ENCODE assay signal across 24 cellular contexts in genomic region chr6:43677759-43678158, GRCh38. TPM values are rescaled to one million over a fixed set of nuclear protein-coding genes. Genes with fewer than 3 reads are reported as not detected.
"Had no signal": no experiment of that assay in that cellular context is flagged by ENCODE, and none has a peak within 500 bp of the region (broad histone marks: within the 10 kb centered on the region; RNA-seq: fewer than 3 reads in every experiment).

No MANE protein-coding gene starts in this region.

- ATAC-seq: effector memory CD8-positive, alpha-beta T cell; gastroesophageal sphincter; left cardiac atrium; naive thymus-derived CD4-positive, alpha-beta T cell had no signal

- H3K27ac ChIP-seq: epithelial cell of prostate, esophagus muscularis mucosa, gastroesophageal sphincter, neutrophil, right atrium auricular region, sigmoid colon, stomach, thoracic aorta, uterus had no signal

- H3K27ac Mint-ChIP-seq: dendritic cell treated with granulocyte-macrophage colony-stimulating factor and Interleukin-4, amounts not matched to agents 40 ng/mL and 50 ng/mL, for 4 days; effector memory CD8-positive, alpha-beta T cell; immature natural killer cell; type B pancreatic cell had no signal

- H3K4me3 Mint-ChIP-seq: dendritic cell treated with granulocyte-macrophage colony-stimulating factor and Interleukin-4, amounts not matched to agents 40 ng/mL and 50 ng/mL, for 4 days; effector memory CD8-positive, alpha-beta T cell; immature natural killer cell; naive thymus-derived CD4-positive, alpha-beta T cell; type B pancreatic cell had no signal

- DNase-seq: effector memory CD8-positive, alpha-beta T cell; glutamatergic neuron; immature natural killer cell; left cardiac atrium; left ventricle myocardium superior; mesenchymal stem cell; midbrain; naive thymus-derived CD4-positive, alpha-beta T cell; sigmoid colon; small intestine; stimulated activated CD4-positive, alpha-beta T cell treated with anti-CD3 and anti-CD28 coated beads, Interleukin-12 subunit alpha, Interleukin-12 subunit beta, amount 100 ng/mL, for 4 hours; stimulated activated naive CD4-positive, alpha-beta T cell; stomach; substantia nigra; uterus had no signal

- H3K27me3 ChIP-seq: esophagus muscularis mucosa, gastroesophageal sphincter, neutrophil, right atrium auricular region, sigmoid colon, stomach, uterus had no signal

- H3K36me3 ChIP-seq: uterus had no signal

- H3K9me3 Mint-ChIP-seq: dendritic cell treated with granulocyte-macrophage colony-stimulating factor and Interleukin-4, amounts not matched to agents 40 ng/mL and 50 ng/mL, for 4 days; effector memory CD8-positive, alpha-beta T cell; immature natural killer cell; naive thymus-derived CD4-positive, alpha-beta T cell; type B pancreatic cell had no signal

- H3K9me3 ChIP-seq: esophagus muscularis mucosa, gastroesophageal sphincter, neutrophil, right atrium auricular region, sigmoid colon, stomach, thoracic aorta, uterus had no signal

- H3K4me3 ChIP-seq: esophagus muscularis mucosa, gastroesophageal sphincter, lung, right atrium auricular region, sigmoid colon, stomach, thoracic aorta, uterus had no signal

- H3K27me3 Mint-ChIP-seq: dendritic cell treated with granulocyte-macrophage colony-stimulating factor and Interleukin-4, amounts not matched to agents 40 ng/mL and 50 ng/mL, for 4 days; effector memory CD8-positive, alpha-beta T cell; naive thymus-derived CD4-positive, alpha-beta T cell; type B pancreatic cell had no signal

RNA-seq across cellular contexts. Expression of gene RSPH9, which starts 32.9 kb away (rescaled TPM):
- total RNA-seq: naive thymus-derived CD4-positive, alpha-beta T cell; thoracic aorta had no signal
